ENCODE assay signal across 19 cellular contexts in genomic region chr10:3699896-3700295, GRCh38.
"Had no signal": no experiment of that assay in that cellular context is flagged by ENCODE, and none has a peak within 500 bp of the region (broad histone marks: within the 10 kb centered on the region; RNA-seq: fewer than 3 reads in every experiment).

No MANE protein-coding gene starts in this region.

- H3K27ac Mint-ChIP-seq: activated CD8-positive, alpha-beta T cell treated with anti-CD3 and anti-CD28 coated beads, Interleukin-2, amount 10 ng/mL, durations not matched to agents 7 days and 5 days; activated naive CD4-positive, alpha-beta T cell treated with anti-CD3 and anti-CD28 coated beads, Interleukin-2, amount 50 U/mL, for 72 hours; activated T-cell treated with anti-CD3 and anti-CD28 coated beads, Interleukin-2, amount 50 U/mL, for 72 hours had no signal

- H3K4me3 ChIP-seq: esophagus muscularis mucosa, heart right ventricle, pancreas, sigmoid colon, thyroid gland, uterus had no signal

- H3K27me3 ChIP-seq: esophagus muscularis mucosa, heart right ventricle, pancreas, sigmoid colon, thyroid gland, uterus had no signal

- ATAC-seq: activated CD8-positive, alpha-beta T cell treated with anti-CD3 and anti-CD28 coated beads, Interleukin-2, amount 10 ng/mL, durations not matched to agents 7 days and 5 days; activated naive CD4-positive, alpha-beta T cell treated with anti-CD3 and anti-CD28 coated beads, Interleukin-2, amount 50 U/mL, for 72 hours; activated T-cell treated with anti-CD3 and anti-CD28 coated beads, Interleukin-2, amount 50 U/mL, for 72 hours; heart right ventricle; pancreas had no signal

- H3K4me3 Mint-ChIP-seq: activated CD8-positive, alpha-beta T cell treated with anti-CD3 and anti-CD28 coated beads, Interleukin-2, amount 10 ng/mL, durations not matched to agents 7 days and 5 days; activated T-cell treated with anti-CD3 and anti-CD28 coated beads, Interleukin-2, amount 50 U/mL, for 72 hours; neural crest cell had no signal

- H3K4me1 ChIP-seq: pancreas, sigmoid colon, uterus had no signal

- H3K36me3 Mint-ChIP-seq: activated naive CD4-positive, alpha-beta T cell treated with anti-CD3 and anti-CD28 coated beads, Interleukin-2, amount 50 U/mL, for 72 hours had no signal

- H3K36me3 ChIP-seq: esophagus muscularis mucosa, heart right ventricle, pancreas, sigmoid colon, thyroid gland, uterus had no signal

- H3K9me3 ChIP-seq: esophagus muscularis mucosa, heart right ventricle, pancreas, sigmoid colon, thyroid gland, uterus had no signal

- DNase-seq: activated CD4-positive, alpha-beta T cell treated with anti-CD3 and anti-CD28 coated beads for 4 hours; activated CD8-positive, alpha-beta memory T cell treated with anti-CD3 and anti-CD28 coated beads, Interleukin-2, amount 50 U/mL, for 4 hours; activated CD8-positive, alpha-beta T cell treated with anti-CD3 and anti-CD28 coated beads, Interleukin-2, amount 10 ng/mL, durations not matched to agents 7 days and 5 days; activated gamma-delta T cell; activated T-cell treated with anti-CD3 and anti-CD28 coated beads, Interleukin-2, amount 50 U/mL, for 72 hours; caudate nucleus; foreskin melanocyte; heart right ventricle; kidney glomerular epithelial cell; pancreas; sigmoid colon; stimulated activated CD4-positive, alpha-beta T cell treated with anti-CD3 and anti-CD28 coated beads, Interleukin-1b, Interleukin-23, amount 100 ng/mL, for 48 hours; T-helper 2 cell; thyroid gland; uterus had no signal

- H3K27ac ChIP-seq: esophagus muscularis mucosa, heart right ventricle, pancreas, sigmoid colon, thyroid gland, uterus had no signal

- FAIRE-seq: colon, pancreas had no signal
